8 cellular contexts compared by ENCODE assay signal in genomic region chr2:96507957-96508520, GRCh38. TPM values are rescaled to one million over a fixed set of nuclear protein-coding genes. Genes with fewer than 3 reads are reported as not detected.
DNase-seq lines count a peak whose midpoint lies in the region; ATAC-seq and TF ChIP-seq lines count a peak whose summit lies in the region.

No MANE protein-coding gene starts in this region.

- H3K27ac ChIP-seq in HCT116 (ENCODE audit: low read depth, low read length) (no peak overlapping the region), mammary epithelial cell (ENCODE audit: insufficient read depth, low read depth, low read length) (no peak overlapping the region)

- H3K27me3 ChIP-seq in HCT116 (ENCODE audit: insufficient read depth, low read length) (no peaks in the 10 kb centered on the region; the same call in 1 of the 2 replicates), mammary epithelial cell (ENCODE audit: insufficient read depth, low read length) (no peaks in the 10 kb centered on the region)

- H3K4me1 Mint-ChIP-seq in activated B cell treated with CpG ODN at 0.5 μM for 24 hours, result peaks cover 29% of the 10 kb centered on the region

- no peak overlapping the region for H3K9ac ChIP-seq in HCT116 (ENCODE audit: low read length)
- no peak overlapping the region for H3K9ac ChIP-seq in mammary epithelial cell (ENCODE audit: insufficient read depth, low read length)

- no TSS peak for BruUV-seq in HCT116 (replicated peaks; lab: Mats Ljungman, UMichigan)
- BruUV-seq in mammary epithelial cell (replicated peaks; lab: Mats Ljungman, UMichigan), result no TSS peak

- H3K36me3 ChIP-seq in HCT116 (ENCODE audit: control insufficient read depth in 1 of 2, insufficient read depth in 2 of 2, low read length in 2 of 2), result no peaks in the 10 kb centered on the region
- H3K36me3 ChIP-seq in mammary epithelial cell (ENCODE audit: insufficient read depth, low read length), result no peaks in the 10 kb centered on the region

- H3K9me3 ChIP-seq in HCT116 (ENCODE audit: control insufficient read depth in 1 of 2, insufficient read depth in 1 of 2, low read depth in 1 of 2, low read length in 2 of 2) (no peaks in the 10 kb centered on the region), mammary epithelial cell (replicated peaks; ENCODE audit: insufficient read depth, low read length) (no peaks in the 10 kb centered on the region)

- no peak for TF ChIP-seq POLR2A in HCT116 (IDR thresholded peaks at IDR 0.05; ENCODE audit: borderline replicate concordance, extremely low read depth, insufficient read depth, insufficient read length)

- no peak overlapping the region for H3K27ac Mint-ChIP-seq in activated B cell treated with CpG ODN at 0.5 μM for 24 hours

- H4K20me1 ChIP-seq in HCT116 (ENCODE audit: insufficient read depth) (no peaks in the 10 kb centered on the region), mammary epithelial cell (ENCODE audit: insufficient read depth, low read length) (no peaks in the 10 kb centered on the region)

- H3K4me3 Mint-ChIP-seq in activated B cell treated with CpG ODN at 0.5 μM for 24 hours, result peak overlapping the region; percentile 73

- H3K4me3 ChIP-seq in HCT116 (replicated peaks in 1 of 2; ENCODE audit: low read depth in 1 of 2, low read length in 2 of 2) (no peak overlapping the region), mammary epithelial cell (replicated peaks in 1 of 3; ENCODE audit: insufficient read depth in 1 of 3, low read depth in 2 of 3, low read length in 3 of 3) (peak overlapping the region in 2 of 3 experiments; percentile 29 to 34)

- no peaks in the 10 kb centered on the region for H3K9me3 Mint-ChIP-seq in activated B cell treated with CpG ODN at 0.5 μM for 24 hours

- TF ChIP-seq CTCF in HCT116 (IDR thresholded peaks at IDR 0.05 in 2 of 3, conservative IDR thresholded peaks at IDR 0.05 in 1 of 3; ENCODE audit: borderline replicate concordance in 1 of 3, insufficient read depth in 1 of 3, low read depth in 2 of 3, low read length in 2 of 3) (peak; percentile 87 to 91 (median 89)), activated B cell treated with CpG ODN at 0.5 μM for 24 hours (IDR thresholded peaks at IDR 0.05) (peak; percentile 96), mammary epithelial cell (conservative IDR thresholded peaks at IDR 0.05 in 1 of 2, IDR thresholded peaks at IDR 0.05 in 1 of 2; ENCODE audit: extremely low read depth in 1 of 2, insufficient read depth in 1 of 2, low read depth in 1 of 2, low read length in 2 of 2) (peak; percentile 66 to 89)

- POLR2A ChIA-PET in HCT116 (lab: Charles Lee), result interaction anchor here (1.8 kb wide), 1 partner anchor 100 kb away, joined by 6 read pairs; no protein-coding TSS in a partner anchor
- POLR2A ChIA-PET in activated B cell treated with CpG ODN at 0.5 μM for 24 hours (lab: Charles Lee), result interaction anchor here (2.1 to 2.2 kb wide), 2 partner anchors 20 to 100 kb away, joined by 6 to 7 read pairs; no protein-coding TSS in a partner anchor

- RAD21 ChIA-PET in HCT116 (lab: Charles Lee; ENCODE audit: low non-redundant PET in 1 of 2, low total read pairs in 2 of 2, uncharacterized antibody in 2 of 2, unreplicated experiment in 2 of 2), result interaction anchor here (2.0 to 3.0 kb wide), 2 partner anchors 100 kb away, joined by 20 to 28 read pairs; no protein-coding TSS in a partner anchor

- intact Hi-C loops in HCT116 (cut with micrococcal nuclease), result loop anchor here (2.0 to 5.0 kb wide), 3 partner anchors 149 to 236 kb away; partner anchors contain the start of gene NCAPH
- intact Hi-C loops in activated B cell treated with CpG ODN at 0.5 μM for 24 hours (cut with micrococcal nuclease), result loop anchor here (1.0 to 10.0 kb wide), 9 partner anchors 22 to 515 kb away; partner anchors contain the start of genes ARID5A, CIAO1 and SNRNP200
- intact Hi-C loops in mammary epithelial cell (cut with micrococcal nuclease), result loop anchor here (1.0 to 2.0 kb wide), 2 partner anchors 38 to 515 kb away; no protein-coding TSS in a partner anchor
- intact Hi-C loops in left colon (cut with DNase I, micrococcal nuclease), result loop anchor here (5.0 to 10.0 kb wide), 2 partner anchors 93 to 101 kb away; no protein-coding TSS in a partner anchor

- H3K4me2 ChIP-seq in HCT116 (ENCODE audit: low read length), result peak overlapping the region; percentile 48
- H3K4me2 ChIP-seq in mammary epithelial cell (ENCODE audit: insufficient read depth, low read depth, low read length), result peak overlapping the region; percentile 66

- dilution Hi-C loops in mammary epithelial cell (cut with HindIII; ENCODE audit: low sequenced_read_pairs), result no loop called here

- DNase-seq in EH (ENCODE audit: low read depth) (peak; percentile 54), HCT116 (ENCODE audit: low read depth, low spot score) (peak; percentile 13), NCI-H2029 (lab: John Stamatoyannopoulos, UW) (peak; percentile 51), activated B cell treated with CpG ODN at 0.5 μM for 24 hours (peak; percentile 94), mammary epithelial cell (peak; percentile 30), left colon (peak; percentile 61 to 88)
- DNase-seq in stimulated activated CD4-positive, alpha-beta T cell treated with anti-CD3 and anti-CD28 coated beads, Interleukin-4, amount 100 ng/mL, for 1 hour, result peak; percentile 92

- no peaks in the 10 kb centered on the region for H3K36me3 Mint-ChIP-seq in activated B cell treated with CpG ODN at 0.5 μM for 24 hours (ENCODE audit: low read depth)

- H3K79me2 ChIP-seq in HCT116 (ENCODE audit: insufficient read depth, low read length) (no peaks in the 10 kb centered on the region), mammary epithelial cell (ENCODE audit: insufficient read depth, low read length) (no peaks in the 10 kb centered on the region)

- H2AFZ ChIP-seq in HCT116 (ENCODE audit: low read depth, low read length, poor library complexity, severe bottlenecking) (peak overlapping the region; percentile 31), mammary epithelial cell (ENCODE audit: low read depth, low read length) (peak overlapping the region; percentile 47)

- TF ChIP-seq RAD21 in HCT116 (IDR thresholded peaks at IDR 0.05; ENCODE audit: low read depth), result peak; percentile 94

- H3K4me1 ChIP-seq in HCT116 (ENCODE audit: control insufficient read depth in 1 of 2, insufficient read depth in 2 of 2, low read length in 2 of 2), result peaks cover 17 to 46% of the 10 kb centered on the region in 2 experiments
- H3K4me1 ChIP-seq in mammary epithelial cell (ENCODE audit: insufficient read depth, low read length), result peaks cover 25% of the 10 kb centered on the region

- H3K9me2 ChIP-seq in HCT116 (ENCODE audit: insufficient read depth), result no peaks in the 10 kb centered on the region

- CTCF ChIA-PET in HCT116 (lab: Charles Lee) (interaction anchor here (0.9 to 4.4 kb wide), 2 partner anchors 101 to 515 kb away, joined by 3 to 140 read pairs; no protein-coding TSS in a partner anchor), activated B cell treated with CpG ODN at 0.5 μM for 24 hours (lab: Charles Lee) (interaction anchor here (0.6 to 5.8 kb wide), 12 partner anchors 11 to 486 kb away, joined by 3 to 78 read pairs (median 4); no protein-coding TSS in a partner anchor), mammary epithelial cell (lab: Charles Lee; ENCODE audit: low non-redundant PET) (no interaction called here)

- in situ Hi-C loops in mammary epithelial cell (cut with MboI; ENCODE audit: low sequenced_read_pairs in 2 of 2), result loop anchor here (5.0 to 25.0 kb wide), 3 partner anchors 96 to 496 kb away; partner anchors contain the start of gene SNRNP200 (in 1 of the 2)

- 25% methylated on average over 23 of the region's 38 CpGs for WGBS in mammary epithelial cell (ENCODE audit: low coverage, missing lambda C conversion rate)

- ATAC-seq in HCT116 (peak; percentile 78), activated B cell treated with CpG ODN at 0.5 μM for 24 hours (ENCODE audit: low read depth) (peak; percentile 93), left colon (peak; percentile 65), GM21515 (IDR thresholded peaks at IDR 0.05; ENCODE audit: unreplicated experiment) (no peak)

- peaks cover 7% of the 10 kb centered on the region for H3K27me3 Mint-ChIP-seq in activated B cell treated with CpG ODN at 0.5 μM for 24 hours

TF ChIP-seq in HCT116, 20 proteins besides CTCF, POLR2A, EP300 and RAD21:
- TF ChIP-seq, protein P1, sequence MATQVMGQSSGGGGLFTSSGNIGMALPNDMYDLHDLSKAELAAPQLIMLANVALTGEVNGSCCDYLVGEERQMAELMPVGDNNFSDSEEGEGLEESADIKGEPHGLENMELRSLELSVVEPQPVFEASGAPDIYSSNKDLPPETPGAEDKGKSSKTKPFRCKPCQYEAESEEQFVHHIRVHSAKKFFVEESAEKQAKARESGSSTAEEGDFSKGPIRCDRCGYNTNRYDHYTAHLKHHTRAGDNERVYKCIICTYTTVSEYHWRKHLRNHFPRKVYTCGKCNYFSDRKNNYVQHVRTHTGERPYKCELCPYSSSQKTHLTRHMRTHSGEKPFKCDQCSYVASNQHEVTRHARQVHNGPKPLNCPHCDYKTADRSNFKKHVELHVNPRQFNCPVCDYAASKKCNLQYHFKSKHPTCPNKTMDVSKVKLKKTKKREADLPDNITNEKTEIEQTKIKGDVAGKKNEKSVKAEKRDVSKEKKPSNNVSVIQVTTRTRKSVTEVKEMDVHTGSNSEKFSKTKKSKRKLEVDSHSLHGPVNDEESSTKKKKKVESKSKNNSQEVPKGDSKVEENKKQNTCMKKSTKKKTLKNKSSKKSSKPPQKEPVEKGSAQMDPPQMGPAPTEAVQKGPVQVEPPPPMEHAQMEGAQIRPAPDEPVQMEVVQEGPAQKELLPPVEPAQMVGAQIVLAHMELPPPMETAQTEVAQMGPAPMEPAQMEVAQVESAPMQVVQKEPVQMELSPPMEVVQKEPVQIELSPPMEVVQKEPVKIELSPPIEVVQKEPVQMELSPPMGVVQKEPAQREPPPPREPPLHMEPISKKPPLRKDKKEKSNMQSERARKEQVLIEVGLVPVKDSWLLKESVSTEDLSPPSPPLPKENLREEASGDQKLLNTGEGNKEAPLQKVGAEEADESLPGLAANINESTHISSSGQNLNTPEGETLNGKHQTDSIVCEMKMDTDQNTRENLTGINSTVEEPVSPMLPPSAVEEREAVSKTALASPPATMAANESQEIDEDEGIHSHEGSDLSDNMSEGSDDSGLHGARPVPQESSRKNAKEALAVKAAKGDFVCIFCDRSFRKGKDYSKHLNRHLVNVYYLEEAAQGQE (IDR thresholded peaks at IDR 0.05; ENCODE audit: low read depth), result no peak
- peak; percentile 38 for TF ChIP-seq YY1 (IDR thresholded peaks at IDR 0.05; ENCODE audit: extremely low read depth, insufficient replicate concordance, low read depth, low read length)

RNA-seq across cellular contexts. Expression of gene NEURL3, which starts 2.9 kb away (rescaled TPM):
- total RNA-seq in HCT116 (2021; ENCODE audit: unreplicated experiment) (not detected), activated B cell treated with CpG ODN at 0.5 μM for 24 hours (not detected in 2 replicates), mammary epithelial cell (not detected), left colon (1 to 10 TPM in 1 of 2 donors, under 1 TPM in 1; 0.58 to 3.3 TPM)
- 0.09 and 0.10 TPM in 2 replicates for polyA plus RNA-seq in HCT116 (2012)
- polyA plus RNA-seq in mammary epithelial cell, result not detected
- polyA minus RNA-seq in mammary epithelial cell, result not detected

RNA-seq across cellular contexts. Expression of gene ARID5A, which starts 28.5 kb away (rescaled TPM):
- total RNA-seq in HCT116 (2021; ENCODE audit: unreplicated experiment), result 8.2 TPM
- 6.2 and 7.5 TPM in 2 replicates for polyA plus RNA-seq in HCT116 (2012)
- 73.4 and 83.5 TPM in 2 replicates for total RNA-seq in activated B cell treated with CpG ODN at 0.5 μM for 24 hours
- 1 to 10 TPM; 6.6 to 8.3 TPM for total RNA-seq in mammary epithelial cell
- 3.0 TPM for polyA plus RNA-seq in mammary epithelial cell
- polyA minus RNA-seq in mammary epithelial cell, result 1.3 TPM
- total RNA-seq in left colon, result 10 to 100 TPM in 1 of 2 donors, 1 to 10 TPM in 1; 5.6 to 13.7 TPM

Comparison
In these comparisons a context has a peak if more than half of its experiments do, and no peak if none do; other contexts are left out.
1. DNase-seq: peak in every context shown above with its lines; median percentile 94 in activated B cell treated with CpG ODN at 0.5 μM for 24 hours; 92 in stimulated activated CD4-positive, alpha-beta T cell treated with anti-CD3 and anti-CD28 coated beads, Interleukin-4, amount 100 ng/mL, for 1 hour; 74 in left colon; 54 in EH; 51 in NCI-H2029; 30 in mammary epithelial cell; 13 in HCT116.
2. H3K4me3 ChIP-seq: peak in mammary epithelial cell (2 of 3); none in HCT116 (0 of 2).
3. Peak in every context shown above with its lines, with median percentiles within 50 percentile points of each other: CTCF ChIP-seq.